In the genomic region with DNA sequence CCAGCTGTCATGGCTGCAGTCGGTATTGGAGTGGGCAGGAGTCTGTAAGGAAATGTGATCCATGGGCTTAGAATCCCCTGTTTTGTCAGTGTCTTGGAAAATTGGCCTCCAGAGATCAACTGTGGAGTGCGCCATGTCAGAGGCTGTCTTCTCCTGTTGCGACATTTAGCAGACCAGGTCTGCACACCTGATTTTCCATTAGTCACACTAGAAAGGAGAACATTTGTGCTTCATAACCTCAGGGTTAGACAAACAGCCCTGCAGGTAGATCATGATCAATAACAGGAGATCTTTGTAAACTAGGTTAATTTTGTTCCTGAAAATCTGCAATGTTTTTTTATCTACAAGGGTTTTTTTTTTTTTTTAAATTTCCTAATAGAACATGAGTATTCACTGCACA, we compare ENCODE assay signal across 24 cellular contexts. TPM values are rescaled to one million over a fixed set of nuclear protein-coding genes. Genes with fewer than 3 reads are reported as not detected.
"Had no signal": no experiment of that assay in that cellular context is flagged by ENCODE, and none has a peak within 500 bp of the region (broad histone marks: within the 10 kb centered on the region; RNA-seq: fewer than 3 reads in every experiment).

No MANE protein-coding gene starts in this region.

- H3K27ac Mint-ChIP-seq: activated CD4-positive, alpha-beta T cell treated with anti-CD3 and anti-CD28 coated beads, Interleukin-2, amount 10 ng/mL, durations not matched to agents 24 days and 14 days; activated CD8-positive, alpha-beta T cell treated with anti-CD3 and anti-CD28 coated beads for 36 hours; activated naive CD4-positive, alpha-beta T cell treated with anti-CD3 and anti-CD28 coated beads, Interleukin-2, amount 50 U/mL, for 24 hours; activated T-helper 2 cell treated with anti-CD3 and anti-CD28 coated beads, Interferon-gamma antibody, Interleukin-2, Interleukin-4, amounts not matched to agents 10 μg/mL and 5 μg/mL and 100 μg/mL, durations not matched to agents 14 hours and 24 hours and 36 hours; nephron; progenitor cell of endocrine pancreas; stimulated activated naive B cell treated with anti-CD40 and anti-IgM and Interleukin-4, amounts not matched to agents 10 μg/mL and 1 μg/mL and 100 μg/mL, for 72 hours; T-helper 1 cell treated with Interleukin-12 subunit alpha and Interleukin-12 subunit beta and Interleukin-4 antibody, amounts not matched to agents 30 μg/mL and 1 μg/mL, for 36 hours had no signal

- H3K4me1 Mint-ChIP-seq: activated CD4-positive, alpha-beta T cell treated with anti-CD3 and anti-CD28 coated beads, Interleukin-2, amount 10 ng/mL, durations not matched to agents 24 days and 14 days; activated naive CD4-positive, alpha-beta T cell treated with anti-CD3 and anti-CD28 coated beads, Interleukin-2, amount 50 U/mL, for 24 hours; stimulated activated naive B cell treated with anti-CD40 and anti-IgM and Interleukin-4, amounts not matched to agents 10 μg/mL and 1 μg/mL and 100 μg/mL, for 72 hours had no signal

- H3K4me1 ChIP-seq: foreskin keratinocyte had no signal

- H3K27me3 ChIP-seq: esophagus muscularis mucosa, foreskin keratinocyte, heart right ventricle, neutrophil, ovary, stomach, tibial artery had no signal

- DNase-seq: activated CD4-positive, alpha-beta T cell treated with anti-CD3 and anti-CD28 coated beads, Interleukin-2, amount 10 ng/mL, durations not matched to agents 24 days and 14 days; activated CD8-positive, alpha-beta T cell treated with anti-CD3 and anti-CD28 coated beads for 36 hours; anterior cingulate cortex; dermis blood vessel endothelial cell; effector CD4-positive, alpha-beta T cell; foreskin keratinocyte; heart right ventricle; left ventricle myocardium inferior; mammary epithelial cell; ovary; stimulated activated CD4-positive, alpha-beta T cell treated with anti-CD3 and anti-CD28 coated beads, Interleukin-2, amount 100 ng/mL, for 24 hours; stimulated activated naive B cell treated with anti-CD40 and anti-IgM and Interleukin-4, amounts not matched to agents 10 μg/mL and 1 μg/mL and 100 μg/mL, for 72 hours; stomach; T1000 had no signal

- H3K36me3 Mint-ChIP-seq: stimulated activated naive B cell treated with anti-CD40 and anti-IgM and Interleukin-4, amounts not matched to agents 10 μg/mL and 1 μg/mL and 100 μg/mL, for 72 hours had no signal

- H3K9me3 Mint-ChIP-seq: activated T-helper 2 cell treated with anti-CD3 and anti-CD28 coated beads, Interferon-gamma antibody, Interleukin-2, Interleukin-4, amounts not matched to agents 10 μg/mL and 5 μg/mL and 100 μg/mL, durations not matched to agents 14 hours and 24 hours and 36 hours; T-helper 1 cell treated with Interleukin-12 subunit alpha and Interleukin-12 subunit beta and Interleukin-4 antibody, amounts not matched to agents 30 μg/mL and 1 μg/mL, for 36 hours had no signal

- H3K4me3 Mint-ChIP-seq: activated CD4-positive, alpha-beta T cell treated with anti-CD3 and anti-CD28 coated beads, Interleukin-2, amount 10 ng/mL, durations not matched to agents 24 days and 14 days; activated CD8-positive, alpha-beta T cell treated with anti-CD3 and anti-CD28 coated beads for 36 hours; activated naive CD4-positive, alpha-beta T cell treated with anti-CD3 and anti-CD28 coated beads, Interleukin-2, amount 50 U/mL, for 24 hours; nephron; stimulated activated naive B cell treated with anti-CD40 and anti-IgM and Interleukin-4, amounts not matched to agents 10 μg/mL and 1 μg/mL and 100 μg/mL, for 72 hours; T-helper 1 cell treated with Interleukin-12 subunit alpha and Interleukin-12 subunit beta and Interleukin-4 antibody, amounts not matched to agents 30 μg/mL and 1 μg/mL, for 36 hours had no signal

- H3K27ac ChIP-seq: esophagus muscularis mucosa, foreskin keratinocyte, heart right ventricle, left ventricle myocardium inferior, neutrophil, ovary, stomach, tibial artery had no signal

- H3K27me3 Mint-ChIP-seq: activated CD4-positive, alpha-beta T cell treated with anti-CD3 and anti-CD28 coated beads, Interleukin-2, amount 10 ng/mL, durations not matched to agents 24 days and 14 days; activated CD8-positive, alpha-beta T cell treated with anti-CD3 and anti-CD28 coated beads for 36 hours; activated naive CD4-positive, alpha-beta T cell treated with anti-CD3 and anti-CD28 coated beads, Interleukin-2, amount 50 U/mL, for 24 hours; progenitor cell of endocrine pancreas; stimulated activated naive B cell treated with anti-CD40 and anti-IgM and Interleukin-4, amounts not matched to agents 10 μg/mL and 1 μg/mL and 100 μg/mL, for 72 hours had no signal

- H3K36me3 ChIP-seq: left ventricle myocardium inferior, neutrophil, ovary, stomach had no signal

- H3K4me3 ChIP-seq: esophagus muscularis mucosa, heart right ventricle, left ventricle myocardium inferior, ovary, smooth muscle cell, stomach, tibial artery had no signal

- H3K9me3 ChIP-seq: esophagus muscularis mucosa, heart right ventricle, left ventricle myocardium inferior, neutrophil, ovary, stomach, tibial artery had no signal

RNA-seq across cellular contexts. Expression of gene LDLRAD4, which starts 28.0 kb away (rescaled TPM):
- total RNA-seq: bronchial epithelial cell, foreskin keratinocyte had no signal
- polyA plus RNA-seq: foreskin keratinocyte, mammary epithelial cell had no signal
